ENCODE assay signal across 1 cellular context in genomic region chr1:3293563-3294080, GRCh38.
A peak's percentile ranks its signal among the peaks of the same experiment; 100 is the strongest.
TF ChIP-seq lines count a peak whose summit lies in the region.

No MANE protein-coding gene starts in this region.

TF ChIP-seq in HepG2, 621 proteins besides CTCF, POLR2A, EP300 and RAD21 (continued from another document and continues in another):
- TF ChIP-seq, protein P1, sequence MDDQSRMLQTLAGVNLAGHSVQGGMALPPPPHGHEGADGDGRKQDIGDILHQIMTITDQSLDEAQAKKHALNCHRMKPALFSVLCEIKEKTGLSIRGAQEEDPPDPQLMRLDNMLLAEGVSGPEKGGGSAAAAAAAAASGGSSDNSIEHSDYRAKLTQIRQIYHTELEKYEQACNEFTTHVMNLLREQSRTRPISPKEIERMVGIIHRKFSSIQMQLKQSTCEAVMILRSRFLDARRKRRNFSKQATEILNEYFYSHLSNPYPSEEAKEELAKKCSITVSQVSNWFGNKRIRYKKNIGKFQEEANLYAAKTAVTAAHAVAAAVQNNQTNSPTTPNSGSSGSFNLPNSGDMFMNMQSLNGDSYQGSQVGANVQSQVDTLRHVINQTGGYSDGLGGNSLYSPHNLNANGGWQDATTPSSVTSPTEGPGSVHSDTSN (CRISPR knock-in tag; IDR thresholded peaks at IDR 0.05; ENCODE audit: borderline replicate concordance), result no peak
- peak; percentile 34; the same call in 1 of the 2 replicates for TF ChIP-seq RBFOX2 (IDR thresholded peaks at IDR 0.05; ENCODE audit: low read depth, low read length)
- TF ChIP-seq TFE3 (CRISPR knock-in tag; IDR thresholded peaks at IDR 0.05), result 0 out of 2 replicates have a peak, but pooled peaks have one; percentile 11
- no peak for TF ChIP-seq RXRB (CRISPR knock-in tag; IDR thresholded peaks at IDR 0.05; ENCODE audit: borderline replicate concordance)
- TF ChIP-seq DBP (CRISPR knock-in tag; IDR thresholded peaks at IDR 0.05; ENCODE audit: not compliant biosample characterization), result no peak
- TF ChIP-seq ZNF83 (CRISPR knock-in tag; IDR thresholded peaks at IDR 0.05; ENCODE audit: borderline replicate concordance), result no peak
- TF ChIP-seq, protein P2, sequence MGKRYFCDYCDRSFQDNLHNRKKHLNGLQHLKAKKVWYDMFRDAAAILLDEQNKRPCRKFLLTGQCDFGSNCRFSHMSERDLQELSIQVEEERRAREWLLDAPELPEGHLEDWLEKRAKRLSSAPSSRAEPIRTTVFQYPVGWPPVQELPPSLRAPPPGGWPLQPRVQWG (CRISPR knock-in tag; IDR thresholded peaks at IDR 0.05; ENCODE audit: borderline replicate concordance, low read depth), result no peak
- TF ChIP-seq, protein P3, sequence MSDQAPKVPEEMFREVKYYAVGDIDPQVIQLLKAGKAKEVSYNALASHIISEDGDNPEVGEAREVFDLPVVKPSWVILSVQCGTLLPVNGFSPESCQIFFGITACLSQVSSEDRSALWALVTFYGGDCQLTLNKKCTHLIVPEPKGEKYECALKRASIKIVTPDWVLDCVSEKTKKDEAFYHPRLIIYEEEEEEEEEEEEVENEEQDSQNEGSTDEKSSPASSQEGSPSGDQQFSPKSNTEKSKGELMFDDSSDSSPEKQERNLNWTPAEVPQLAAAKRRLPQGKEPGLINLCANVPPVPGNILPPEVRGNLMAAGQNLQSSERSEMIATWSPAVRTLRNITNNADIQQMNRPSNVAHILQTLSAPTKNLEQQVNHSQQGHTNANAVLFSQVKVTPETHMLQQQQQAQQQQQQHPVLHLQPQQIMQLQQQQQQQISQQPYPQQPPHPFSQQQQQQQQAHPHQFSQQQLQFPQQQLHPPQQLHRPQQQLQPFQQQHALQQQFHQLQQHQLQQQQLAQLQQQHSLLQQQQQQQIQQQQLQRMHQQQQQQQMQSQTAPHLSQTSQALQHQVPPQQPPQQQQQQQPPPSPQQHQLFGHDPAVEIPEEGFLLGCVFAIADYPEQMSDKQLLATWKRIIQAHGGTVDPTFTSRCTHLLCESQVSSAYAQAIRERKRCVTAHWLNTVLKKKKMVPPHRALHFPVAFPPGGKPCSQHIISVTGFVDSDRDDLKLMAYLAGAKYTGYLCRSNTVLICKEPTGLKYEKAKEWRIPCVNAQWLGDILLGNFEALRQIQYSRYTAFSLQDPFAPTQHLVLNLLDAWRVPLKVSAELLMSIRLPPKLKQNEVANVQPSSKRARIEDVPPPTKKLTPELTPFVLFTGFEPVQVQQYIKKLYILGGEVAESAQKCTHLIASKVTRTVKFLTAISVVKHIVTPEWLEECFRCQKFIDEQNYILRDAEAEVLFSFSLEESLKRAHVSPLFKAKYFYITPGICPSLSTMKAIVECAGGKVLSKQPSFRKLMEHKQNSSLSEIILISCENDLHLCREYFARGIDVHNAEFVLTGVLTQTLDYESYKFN (CRISPR knock-in tag; conservative IDR thresholded peaks at IDR 0.05), result no peak
- no peak for TF ChIP-seq SIN3B (IDR thresholded peaks at IDR 0.05; ENCODE audit: low read length)
- peak; percentile 11 for TF ChIP-seq HNRNPLL (IDR thresholded peaks at IDR 0.05; ENCODE audit: low read depth, low read length, poor library complexity, severe bottlenecking)
- no peak for TF ChIP-seq BRCA1 (CRISPR knock-in tag; IDR thresholded peaks at IDR 0.05)
- no peak for TF ChIP-seq ARNT2 (CRISPR knock-in tag; IDR thresholded peaks at IDR 0.05; ENCODE audit: low read depth)
- no peak for TF ChIP-seq ZNF589 (CRISPR knock-in tag; conservative IDR thresholded peaks at IDR 0.05)
- 0 out of 2 replicates have a peak, but pooled peaks have one; percentile 1 for TF ChIP-seq ZBTB2 (CRISPR knock-in tag; IDR thresholded peaks at IDR 0.05; ENCODE audit: low read depth)
- TF ChIP-seq STAT5B (CRISPR knock-in tag; IDR thresholded peaks at IDR 0.05), result no peak
- no peak for TF ChIP-seq ZBTB26 (CRISPR knock-in tag; IDR thresholded peaks at IDR 0.05; ENCODE audit: borderline replicate concordance)
- TF ChIP-seq GLI4 (CRISPR knock-in tag; IDR thresholded peaks at IDR 0.05; ENCODE audit: borderline replicate concordance), result 0 out of 2 replicates have a peak, but pooled peaks have one; percentile 6
- 0 out of 2 replicates have a peak, but pooled peaks have one; percentile 1 for TF ChIP-seq ZNF878 (CRISPR knock-in tag; IDR thresholded peaks at IDR 0.05)
- TF ChIP-seq HDAC1 (CRISPR knock-in tag; IDR thresholded peaks at IDR 0.05), result 0 out of 2 replicates have a peak, but pooled peaks have one; percentile 7
- no peak for TF ChIP-seq ZNF207 (IDR thresholded peaks at IDR 0.05; ENCODE audit: borderline replicate concordance)
- TF ChIP-seq ZNF746 (CRISPR knock-in tag; IDR thresholded peaks at IDR 0.05), result no peak
- TF ChIP-seq NRL (CRISPR knock-in tag; IDR thresholded peaks at IDR 0.05; ENCODE audit: borderline replicate concordance), result no peak
- TF ChIP-seq SP4 (CRISPR knock-in tag; IDR thresholded peaks at IDR 0.05), result no peak
- no peak for TF ChIP-seq FLYWCH1 (CRISPR knock-in tag; IDR thresholded peaks at IDR 0.05)
- TF ChIP-seq RELA (CRISPR knock-in tag; IDR thresholded peaks at IDR 0.05), result no peak
- no peak for TF ChIP-seq SRSF9 (IDR thresholded peaks at IDR 0.05; ENCODE audit: borderline replicate concordance, insufficient read depth, low read depth, low read length, poor library complexity, severe bottlenecking)
- TF ChIP-seq CBFB (CRISPR knock-in tag; IDR thresholded peaks at IDR 0.05), result no peak
- 0 out of 2 replicates have a peak, but pooled peaks have one; percentile 23 for TF ChIP-seq TBX2 (CRISPR knock-in tag; IDR thresholded peaks at IDR 0.05; ENCODE audit: borderline replicate concordance)
- TF ChIP-seq ZNF276 (CRISPR knock-in tag; IDR thresholded peaks at IDR 0.05; ENCODE audit: low read depth), result no peak
- TF ChIP-seq, protein P4, sequence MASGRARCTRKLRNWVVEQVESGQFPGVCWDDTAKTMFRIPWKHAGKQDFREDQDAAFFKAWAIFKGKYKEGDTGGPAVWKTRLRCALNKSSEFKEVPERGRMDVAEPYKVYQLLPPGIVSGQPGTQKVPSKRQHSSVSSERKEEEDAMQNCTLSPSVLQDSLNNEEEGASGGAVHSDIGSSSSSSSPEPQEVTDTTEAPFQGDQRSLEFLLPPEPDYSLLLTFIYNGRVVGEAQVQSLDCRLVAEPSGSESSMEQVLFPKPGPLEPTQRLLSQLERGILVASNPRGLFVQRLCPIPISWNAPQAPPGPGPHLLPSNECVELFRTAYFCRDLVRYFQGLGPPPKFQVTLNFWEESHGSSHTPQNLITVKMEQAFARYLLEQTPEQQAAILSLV (CRISPR knock-in tag; IDR thresholded peaks at IDR 0.05; ENCODE audit: borderline replicate concordance), result peak; percentile 44; the same call in 1 of the 2 replicates
- TF ChIP-seq AFF4 (CRISPR knock-in tag; IDR thresholded peaks at IDR 0.05), result no peak
- peak; percentile 17; the same call in 1 of the 2 replicates for TF ChIP-seq SMC3 (IDR thresholded peaks at IDR 0.05; ENCODE audit: low read length)
- TF ChIP-seq SIX4 (CRISPR knock-in tag; IDR thresholded peaks at IDR 0.05), result no peak
- TF ChIP-seq, protein P5, sequence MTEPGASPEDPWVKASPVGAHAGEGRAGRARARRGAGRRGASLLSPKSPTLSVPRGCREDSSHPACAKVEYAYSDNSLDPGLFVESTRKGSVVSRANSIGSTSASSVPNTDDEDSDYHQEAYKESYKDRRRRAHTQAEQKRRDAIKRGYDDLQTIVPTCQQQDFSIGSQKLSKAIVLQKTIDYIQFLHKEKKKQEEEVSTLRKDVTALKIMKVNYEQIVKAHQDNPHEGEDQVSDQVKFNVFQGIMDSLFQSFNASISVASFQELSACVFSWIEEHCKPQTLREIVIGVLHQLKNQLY (CRISPR knock-in tag; IDR thresholded peaks at IDR 0.05), result no peak
- peak; percentile 29 for TF ChIP-seq AGO2 (optimal IDR thresholded peaks at IDR 0.05; ENCODE audit: low read depth, low read length)
- peak; percentile 52; the same call in 1 of the 2 replicates for TF ChIP-seq ZNF430 (CRISPR knock-in tag; IDR thresholded peaks at IDR 0.05)
- no peak for TF ChIP-seq MAFG (CRISPR knock-in tag; IDR thresholded peaks at IDR 0.05)
- TF ChIP-seq DZIP1 (CRISPR knock-in tag; IDR thresholded peaks at IDR 0.05), result no peak
- TF ChIP-seq IKZF1 (IDR thresholded peaks at IDR 0.05), result no peak
